Comparison of ENCODE assay signal across 8 cellular contexts in the genomic region with DNA sequence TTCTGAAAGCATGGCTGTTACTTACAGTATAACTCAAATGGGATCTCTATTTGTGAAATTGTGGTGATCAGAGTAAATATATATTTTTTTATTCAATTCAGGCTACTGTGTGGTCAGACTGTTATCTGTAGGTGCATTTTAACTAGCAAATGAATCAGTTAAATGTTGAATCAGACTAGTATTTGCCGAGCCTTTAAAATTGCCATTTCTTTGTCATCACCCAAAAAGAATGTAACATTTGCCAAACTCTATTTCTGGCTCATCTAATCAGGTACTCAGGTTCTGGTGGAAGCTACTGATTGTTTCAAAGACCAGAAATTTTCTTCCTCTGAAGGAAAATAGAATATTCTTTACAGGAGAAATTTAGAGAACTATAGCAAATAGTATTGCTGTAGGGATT. TPM values are rescaled to one million over a fixed set of nuclear protein-coding genes. Genes with fewer than 3 reads are reported as not detected.
DNase-seq lines count a peak whose midpoint lies in the region; ATAC-seq, FAIRE-seq and TF ChIP-seq lines count a peak whose summit lies in the region.

No MANE protein-coding gene starts in this region.

- intact Hi-C loops in OCI-LY7 (cut with micrococcal nuclease; ENCODE audit: unreplicated experiment) = loop anchor here (5.0 kb wide), 1 partner anchor 258 kb away; the partner anchor contains the start of gene SETD7
- intact Hi-C loops in endothelial cell of umbilical vein (cut with micrococcal nuclease) = no loop called here
- intact Hi-C loops in lower lobe of right lung (cut with DNase I) = no loop called here

- no peak for TF ChIP-seq CTCF in OCI-LY7 (conservative IDR thresholded peaks at IDR 0.05; ENCODE audit: low read length)
- TF ChIP-seq CTCF in endothelial cell of umbilical vein (IDR thresholded peaks at IDR 0.05; ENCODE audit: extremely low read depth in 1 of 2, insufficient read depth in 1 of 2, low read depth in 1 of 2, low read length in 2 of 2) = no peak
- no peak for TF ChIP-seq CTCF in parathyroid adenoma (IDR thresholded peaks at IDR 0.05)
- no peak for TF ChIP-seq CTCF in lower lobe of right lung (IDR thresholded peaks at IDR 0.05)

- H3K4me2 ChIP-seq in OCI-LY7 (ENCODE audit: low read length) = peak overlapping the region; percentile 82
- H3K4me2 ChIP-seq in endothelial cell of umbilical vein (ENCODE audit: insufficient read depth, low read length) = peak overlapping the region; percentile 83
- H3K4me2 ChIP-seq in parathyroid adenoma (ENCODE audit: low read length) = peak overlapping the region; percentile 75

- no peak for TF ChIP-seq POLR2A in endothelial cell of umbilical vein (IDR thresholded peaks at IDR 0.05; ENCODE audit: low read depth, low read length)

- no peak for ATAC-seq in GM18858 (IDR thresholded peaks at IDR 0.05; ENCODE audit: unreplicated experiment)
- no peak for ATAC-seq in lower lobe of right lung

- H3K9me1 ChIP-seq in endothelial cell of umbilical vein (replicated peaks; ENCODE audit: control insufficient read depth, extremely low read depth, insufficient read depth, low read length) = no peaks in the 10 kb centered on the region

- no peaks in the 10 kb centered on the region for H3K9me3 Mint-ChIP-seq in T-helper 2 cell treated with Interferon-gamma antibody and Interleukin-4, amounts not matched to agents 5 μg/mL and 100 μg/mL, for 36 hours

- no peak overlapping the region for H3K27ac Mint-ChIP-seq in T-helper 2 cell treated with Interferon-gamma antibody and Interleukin-4, amounts not matched to agents 5 μg/mL and 100 μg/mL, for 36 hours

- H3K27me3 Mint-ChIP-seq in T-helper 2 cell treated with Interferon-gamma antibody and Interleukin-4, amounts not matched to agents 5 μg/mL and 100 μg/mL, for 36 hours (ENCODE audit: low read depth) = no peaks in the 10 kb centered on the region

- no peak for DNase-seq in T-helper 2 cell treated with Interferon-gamma antibody and Interleukin-4, amounts not matched to agents 5 μg/mL and 100 μg/mL, for 36 hours (ENCODE audit: low spot score)
- no peak for DNase-seq in T-helper 2 cell
- no peak for DNase-seq in OCI-LY7 (ENCODE audit: low spot score)
- DNase-seq in endothelial cell of umbilical vein (ENCODE audit: low read depth, low spot score) = no peak
- DNase-seq in stimulated activated CD4-positive, alpha-beta T cell treated with anti-CD3 and anti-CD28 coated beads, Interleukin-2, amount 100 ng/mL, for 48 hours = no peak
- no peak for DNase-seq in lower lobe of right lung

- H3K79me2 ChIP-seq in OCI-LY7 (ENCODE audit: insufficient read depth, low read depth, low read length) (peaks cover 71% of the 10 kb centered on the region), endothelial cell of umbilical vein (ENCODE audit: control insufficient read depth, insufficient read depth, low read length) (peaks cover 39% of the 10 kb centered on the region), parathyroid adenoma (peaks cover 6% of the 10 kb centered on the region)

- peaks cover 47% of the 10 kb centered on the region for H3K4me1 Mint-ChIP-seq in T-helper 2 cell treated with Interferon-gamma antibody and Interleukin-4, amounts not matched to agents 5 μg/mL and 100 μg/mL, for 36 hours (ENCODE audit: low read depth)

- H3K36me3 ChIP-seq in OCI-LY7 (ENCODE audit: insufficient read depth, low read length) (peaks cover 27% of the 10 kb centered on the region), endothelial cell of umbilical vein (ENCODE audit: control insufficient read depth in 2 of 2, extremely low read depth in 1 of 2, insufficient read depth in 2 of 2, low read length in 2 of 2) (no peaks in the 10 kb centered on the region), parathyroid adenoma (ENCODE audit: control insufficient read depth, insufficient read depth, low read length) (no peaks in the 10 kb centered on the region), lower lobe of right lung (no peaks in the 10 kb centered on the region)

- H3K4me3 ChIP-seq in OCI-LY7 (ENCODE audit: low read depth, low read length, poor library complexity, severe bottlenecking) (peak overlapping the region; percentile 84), endothelial cell of umbilical vein (replicated peaks in 1 of 3; ENCODE audit: insufficient read depth in 1 of 3, low read depth in 1 of 3, low read length in 3 of 3) (no peak overlapping the region), parathyroid adenoma (ENCODE audit: low read depth, low read length) (peak overlapping the region; percentile 83), lower lobe of right lung (no peak overlapping the region)

- H3K9me3 ChIP-seq in OCI-LY7 (ENCODE audit: low read length) (peaks cover 4% of the 10 kb centered on the region; the same call in 1 of the 2 replicates), endothelial cell of umbilical vein (replicated peaks; ENCODE audit: control insufficient read depth, insufficient read depth, low read length) (no peaks in the 10 kb centered on the region), parathyroid adenoma (ENCODE audit: control insufficient read depth, low read length) (no peaks in the 10 kb centered on the region), lower lobe of right lung (no peaks in the 10 kb centered on the region)

- dilution Hi-C loops in endothelial cell of umbilical vein (cut with MboI; ENCODE audit: extremely low pct_ligation_motif_present, low sequenced_read_pairs) = no loop called here

- no peak for FAIRE-seq in endothelial cell of umbilical vein (lab: Jason Lieb, UNC)

- peak overlapping the region; percentile 95 for H3K4me3 Mint-ChIP-seq in T-helper 2 cell treated with Interferon-gamma antibody and Interleukin-4, amounts not matched to agents 5 μg/mL and 100 μg/mL, for 36 hours

- H3K27me3 ChIP-seq in endothelial cell of umbilical vein (ENCODE audit: control insufficient read depth in 2 of 2, insufficient read depth in 2 of 2, low read length in 2 of 2) (no peaks in the 10 kb centered on the region), parathyroid adenoma (ENCODE audit: control insufficient read depth, insufficient read depth, low read length) (no peaks in the 10 kb centered on the region), lower lobe of right lung (ENCODE audit: low read depth) (no peaks in the 10 kb centered on the region)

- H4K20me1 ChIP-seq in OCI-LY7 (ENCODE audit: insufficient read depth, low read length) (peaks cover 13% of the 10 kb centered on the region), endothelial cell of umbilical vein (replicated peaks; ENCODE audit: control insufficient read depth, extremely low read depth, insufficient read depth, low read length) (no peaks in the 10 kb centered on the region)

- H3K4me1 ChIP-seq in OCI-LY7 (ENCODE audit: insufficient read depth, low read length, poor library complexity, severe bottlenecking) (peaks cover 36% of the 10 kb centered on the region), endothelial cell of umbilical vein (ENCODE audit: control insufficient read depth, extremely low read depth, insufficient read depth, low read length) (peaks cover 28% of the 10 kb centered on the region), parathyroid adenoma (peaks cover 7% of the 10 kb centered on the region), lower lobe of right lung (peaks cover 37% of the 10 kb centered on the region)

- peaks cover 30% of the 10 kb centered on the region for H3K36me3 Mint-ChIP-seq in T-helper 2 cell treated with Interferon-gamma antibody and Interleukin-4, amounts not matched to agents 5 μg/mL and 100 μg/mL, for 36 hours (ENCODE audit: low read depth)

- H3K9ac ChIP-seq in endothelial cell of umbilical vein (replicated peaks; ENCODE audit: extremely low read depth, insufficient read depth, low read length) (no peak overlapping the region), parathyroid adenoma (no peak overlapping the region)

- H2AFZ ChIP-seq in OCI-LY7 (ENCODE audit: low read length) (peak overlapping the region; percentile 73; the same call in 1 of the 2 replicates), endothelial cell of umbilical vein (ENCODE audit: low read depth, low read length) (no peak overlapping the region), parathyroid adenoma (no peak overlapping the region)

- H3K27ac ChIP-seq in OCI-LY7 (ENCODE audit: low read depth, low read length, poor library complexity, severe bottlenecking) (peak overlapping the region; percentile 89), endothelial cell of umbilical vein (ENCODE audit: insufficient read depth, low read depth, low read length) (no peak overlapping the region), parathyroid adenoma (no peak overlapping the region), lower lobe of right lung (no peak overlapping the region)

- no TSS peak for BruUV-seq in OCI-LY7 (replicated peaks; lab: Mats Ljungman, UMichigan)
- no TSS peak for BruUV-seq in endothelial cell of umbilical vein (replicated peaks; lab: Mats Ljungman, UMichigan)

- POLR2A ChIA-PET in OCI-LY7 (lab: Charles Lee) = interaction anchor here (0.6 to 3.0 kb wide), 13 partner anchors 9 to 260 kb away, joined by 3 to 13 read pairs (median 5); no protein-coding TSS in a partner anchor
- POLR2A ChIA-PET in endothelial cell of umbilical vein (lab: Charles Lee) = interaction anchor here (1.2 kb wide), 1 partner anchor 122 kb away, joined by 3 read pairs; no protein-coding TSS in a partner anchor

- CTCF ChIA-PET in OCI-LY7 (lab: Charles Lee; ENCODE audit: unreplicated experiment) = interaction anchor here (1.5 kb wide), 1 partner anchor 81 kb away, joined by 3 read pairs; no protein-coding TSS in a partner anchor
- CTCF ChIA-PET in endothelial cell of umbilical vein (lab: Charles Lee) = interaction anchor here (1.1 to 4.0 kb wide), 7 partner anchors 10 to 269 kb away, joined by 3 to 34 read pairs (median 5); partner anchors contain the start of gene ELF2

- H3K9me2 ChIP-seq in OCI-LY7 (ENCODE audit: insufficient read depth, low read length) = no peaks in the 10 kb centered on the region

RNA-seq across cellular contexts. Expression of gene NAA15, which starts 1.8 kb away (rescaled TPM):
- total RNA-seq in OCI-LY7 (2014; rRNA removed; shearing (Covaris generic)) = 45.3 and 50.1 TPM in 2 replicates
- total RNA-seq in OCI-LY7 (2022) (78.7 and 95.9 TPM in 2 replicates), endothelial cell of umbilical vein (57.0 and 67.9 TPM in 2 replicates), lower lobe of right lung (31.2 TPM)
- 3.2 and 4.5 TPM in 2 replicates for polyA plus RNA-seq in endothelial cell of umbilical vein
- polyA plus RNA-seq in endothelial cell of umbilical vein (2011; cell fraction: cytosol; rRNA removed) = 8.4 and 9.2 TPM in 2 replicates
- 12.5 and 18.4 TPM in 2 replicates for polyA plus RNA-seq in endothelial cell of umbilical vein (2011; cell fraction: nucleus; rRNA removed)
- 26.7 and 44.2 TPM in 2 replicates for polyA plus RNA-seq in endothelial cell of umbilical vein (2012)
- 15.1 and 15.5 TPM in 2 replicates for polyA minus RNA-seq in endothelial cell of umbilical vein
- 18.9 TPM for polyA minus RNA-seq in endothelial cell of umbilical vein (2011; cell fraction: cytosol; rRNA and poly(A)+ RNA removed)
- polyA minus RNA-seq in endothelial cell of umbilical vein (2011; cell fraction: nucleus; rRNA and poly(A)+ RNA removed) = 40.2 and 59.0 TPM in 2 replicates

RNA-seq across cellular contexts. Expression of gene NDUFC1, which starts 2.7 kb away (rescaled TPM):
- 52.1 and 82.6 TPM in 2 replicates for total RNA-seq in OCI-LY7 (2014; rRNA removed; shearing (Covaris generic))
- total RNA-seq in OCI-LY7 (2022) (63.6 and 69.2 TPM in 2 replicates), endothelial cell of umbilical vein (73.9 and 78.1 TPM in 2 replicates), lower lobe of right lung (52.0 TPM)
- polyA plus RNA-seq in endothelial cell of umbilical vein = 65.2 and 65.7 TPM in 2 replicates
- 75.5 and 77.8 TPM in 2 replicates for polyA plus RNA-seq in endothelial cell of umbilical vein (2011; cell fraction: cytosol; rRNA removed)
- 32.6 and 36.8 TPM in 2 replicates for polyA plus RNA-seq in endothelial cell of umbilical vein (2011; cell fraction: nucleus; rRNA removed)
- polyA plus RNA-seq in endothelial cell of umbilical vein (2012) = 68.4 and 108 TPM in 2 replicates
- 12.2 and 16.2 TPM in 2 replicates for polyA minus RNA-seq in endothelial cell of umbilical vein
- polyA minus RNA-seq in endothelial cell of umbilical vein (2011; cell fraction: cytosol; rRNA and poly(A)+ RNA removed) = 14.7 TPM
- 9.4 and 9.9 TPM in 2 replicates for polyA minus RNA-seq in endothelial cell of umbilical vein (2011; cell fraction: nucleus; rRNA and poly(A)+ RNA removed)

RNA-seq across cellular contexts. Expression of gene MGARP, which starts 19.5 kb away (rescaled TPM):
- 0.88 and 2.6 TPM in 2 replicates for total RNA-seq in OCI-LY7 (2014; rRNA removed; shearing (Covaris generic))
- total RNA-seq in OCI-LY7 (2022) (0.28 TPM in 1 of 2 replicates, not detected in the other), endothelial cell of umbilical vein (16.2 and 25.9 TPM in 2 replicates), lower lobe of right lung (not detected)
- polyA plus RNA-seq in endothelial cell of umbilical vein = 22.6 and 26.6 TPM in 2 replicates
- polyA plus RNA-seq in endothelial cell of umbilical vein (2011; cell fraction: cytosol; rRNA removed) = 54.1 and 58.8 TPM in 2 replicates
- polyA plus RNA-seq in endothelial cell of umbilical vein (2011; cell fraction: nucleus; rRNA removed) = 21.4 and 29.5 TPM in 2 replicates
- polyA plus RNA-seq in endothelial cell of umbilical vein (2012) = 56.6 and 61.2 TPM in 2 replicates
- polyA minus RNA-seq in endothelial cell of umbilical vein = 9.7 and 11.3 TPM in 2 replicates
- not detected for polyA minus RNA-seq in endothelial cell of umbilical vein (2011; cell fraction: cytosol; rRNA and poly(A)+ RNA removed)
- 2.3 and 3.7 TPM in 2 replicates for polyA minus RNA-seq in endothelial cell of umbilical vein (2011; cell fraction: nucleus; rRNA and poly(A)+ RNA removed)

Comparison
In these comparisons a context has a peak if more than half of its experiments do, and no peak if none do; other contexts are left out.
1. H3K4me3 ChIP-seq: peak in OCI-LY7 (single experiment) and parathyroid adenoma (single experiment); none in endothelial cell of umbilical vein (0 of 3) and lower lobe of right lung (single experiment).
2. Peak in every context shown above with its lines, with median percentiles within 50 percentile points of each other: H3K4me2 ChIP-seq.